Comparison of ENCODE assay signal across 37 cellular contexts in genomic region chr17:57720636-57721035, GRCh38. TPM values are rescaled to one million over a fixed set of nuclear protein-coding genes. Genes with fewer than 3 reads are reported as not detected.
"Had no signal": no experiment of that assay in that cellular context is flagged by ENCODE, and none has a peak within 500 bp of the region (broad histone marks: within the 10 kb centered on the region; RNA-seq: fewer than 3 reads in every experiment).

No MANE protein-coding gene starts in this region.

- H3K36me3 ChIP-seq: brain microvascular endothelial cell, cardiac muscle cell, Peyer's patch had no signal

- H3K27me3 ChIP-seq: brain microvascular endothelial cell, Peyer's patch had no signal

- H3K27ac Mint-ChIP-seq: activated B cell treated with CpG ODN at 0.5 μM for 24 hours; activated CD4-positive, alpha-beta memory T cell treated with anti-CD3 and anti-CD28 coated beads for 36 hours; activated naive CD4-positive, alpha-beta T cell treated with anti-CD3 and anti-CD28 coated beads, Interleukin-2, amount 10 ng/mL, durations not matched to agents 7 days and 5 days; activated naive CD8-positive, alpha-beta T cell; activated naive CD8-positive, alpha-beta T cell treated with anti-CD3 and anti-CD28 coated beads, Interleukin-2, amount 50 U/mL, for 24 hours; activated T-cell treated with anti-CD3 and anti-CD28 coated beads, Interleukin-2, amount 50 U/mL, for 72 hours; activated T-helper 2 cell treated with anti-CD3 and anti-CD28 coated beads, Interferon-gamma antibody, Interleukin-2, Interleukin-4, amounts not matched to agents 10 μg/mL and 5 μg/mL and 100 μg/mL, durations not matched to agents 14 hours and 24 hours and 36 hours had no signal

- H3K4me3 ChIP-seq: cardiac muscle cell, Peyer's patch had no signal

- ATAC-seq: activated naive CD8-positive, alpha-beta T cell treated with anti-CD3 and anti-CD28 coated beads, Interleukin-2, amount 50 U/mL, for 24 hours; activated T-cell treated with anti-CD3 and anti-CD28 coated beads, Interleukin-2, amount 50 U/mL, for 72 hours; PC-3; Right ventricle myocardium inferior had no signal

- H3K9me3 ChIP-seq: Peyer's patch had no signal

- H3K4me3 Mint-ChIP-seq: activated B cell treated with CpG ODN at 0.5 μM for 24 hours; activated CD4-positive, alpha-beta memory T cell treated with anti-CD3 and anti-CD28 coated beads for 36 hours; activated naive CD4-positive, alpha-beta T cell treated with anti-CD3 and anti-CD28 coated beads, Interleukin-2, amount 10 ng/mL, durations not matched to agents 7 days and 5 days; activated naive CD8-positive, alpha-beta T cell; activated naive CD8-positive, alpha-beta T cell treated with anti-CD3 and anti-CD28 coated beads, Interleukin-2, amount 50 U/mL, for 24 hours; activated T-cell treated with anti-CD3 and anti-CD28 coated beads, Interleukin-2, amount 50 U/mL, for 72 hours; central memory CD8-positive, alpha-beta T cell had no signal

- H3K4me1 Mint-ChIP-seq: activated naive CD4-positive, alpha-beta T cell treated with anti-CD3 and anti-CD28 coated beads, Interleukin-2, amount 10 ng/mL, durations not matched to agents 7 days and 5 days; central memory CD8-positive, alpha-beta T cell had no signal

- H3K4me1 ChIP-seq: Peyer's patch had no signal

- H3K27me3 Mint-ChIP-seq: activated CD4-positive, alpha-beta memory T cell treated with anti-CD3 and anti-CD28 coated beads for 36 hours; activated naive CD8-positive, alpha-beta T cell treated with anti-CD3 and anti-CD28 coated beads, Interleukin-2, amount 50 U/mL, for 24 hours had no signal

- H3K36me3 Mint-ChIP-seq: activated CD4-positive, alpha-beta memory T cell treated with anti-CD3 and anti-CD28 coated beads for 36 hours; activated naive CD4-positive, alpha-beta T cell treated with anti-CD3 and anti-CD28 coated beads, Interleukin-2, amount 10 ng/mL, durations not matched to agents 7 days and 5 days; activated naive CD8-positive, alpha-beta T cell had no signal

- H3K9me3 Mint-ChIP-seq: activated B cell treated with CpG ODN at 0.5 μM for 24 hours; activated CD4-positive, alpha-beta memory T cell treated with anti-CD3 and anti-CD28 coated beads for 36 hours; activated naive CD4-positive, alpha-beta T cell treated with anti-CD3 and anti-CD28 coated beads, Interleukin-2, amount 10 ng/mL, durations not matched to agents 7 days and 5 days; activated naive CD8-positive, alpha-beta T cell treated with anti-CD3 and anti-CD28 coated beads, Interleukin-2, amount 50 U/mL, for 24 hours; activated T-cell treated with anti-CD3 and anti-CD28 coated beads, Interleukin-2, amount 50 U/mL, for 72 hours; activated T-helper 2 cell treated with anti-CD3 and anti-CD28 coated beads, Interferon-gamma antibody, Interleukin-2, Interleukin-4, amounts not matched to agents 10 μg/mL and 5 μg/mL and 100 μg/mL, durations not matched to agents 14 hours and 24 hours and 36 hours; central memory CD8-positive, alpha-beta T cell had no signal

- H3K27ac ChIP-seq: brain microvascular endothelial cell, cardiac muscle cell, Peyer's patch, VCaP had no signal

- DNase-seq: activated B cell treated with CpG ODN at 0.5 μM for 24 hours; activated CD4-positive, alpha-beta memory T cell treated with anti-CD3 and anti-CD28 coated beads for 36 hours; activated CD4-positive, alpha-beta T cell treated with anti-CD3 and anti-CD28 coated beads for 4 hours; activated CD4-positive, alpha-beta T cell treated with anti-CD3 and anti-CD28 coated beads, Interleukin-2, amount 50 U/mL, for 1 hour; activated CD4-positive, CD25-positive, alpha-beta regulatory T cell treated with anti-CD3 and anti-CD28 coated beads, Interleukin-2, amount 50 U/mL, for 72 hours; activated naive CD4-positive, alpha-beta T cell treated with anti-CD3 and anti-CD28 coated beads, Interleukin-2, amount 10 ng/mL, durations not matched to agents 7 days and 5 days; activated naive CD8-positive, alpha-beta T cell treated with anti-CD3 and anti-CD28 coated beads, Interleukin-2, amount 50 U/mL, for 24 hours; activated T-cell treated with anti-CD3 and anti-CD28 coated beads, Interleukin-2, amount 50 U/mL, for 1 hour; activated T-cell treated with anti-CD3 and anti-CD28 coated beads, Interleukin-2, amount 50 U/mL, for 72 hours; anterior cingulate cortex; brain microvascular endothelial cell; KG1; NCI-H1092 treated with DMSO at 0.1 percent for 48 hours; NCI-H1417; NCI-H146; NCI-H187; NCI-H2029 treated with DMSO at 0.1 percent for 48 hours; NCI-H2107; NCI-H2171; NCI-H510A; NCI-H526; NCI-H748 treated with DMSO at 0.1 percent for 48 hours; NK-92 treated with Interleukin-12 subunit alpha and Interleukin-12 subunit beta, amount 100 ng/mL, for 24 hours; PC-3; RPMI8226; SW 1271; T-helper 1 cell; T-helper 2 cell; T-helper 9 cell had no signal

RNA-seq across cellular contexts. Expression of gene CCDC182, which starts 24.5 kb away (rescaled TPM):
- total RNA-seq: activated B cell treated with CpG ODN at 0.5 μM for 24 hours; activated CD4-positive, alpha-beta memory T cell treated with anti-CD3 and anti-CD28 coated beads for 36 hours; activated T-cell treated with anti-CD3 and anti-CD28 coated beads, Interleukin-2, amount 50 U/mL, for 72 hours; activated T-helper 2 cell treated with anti-CD3 and anti-CD28 coated beads, Interferon-gamma antibody, Interleukin-2, Interleukin-4, amounts not matched to agents 10 μg/mL and 5 μg/mL and 100 μg/mL, durations not matched to agents 14 hours and 24 hours and 36 hours; cardiac muscle cell; M059J; PC-3; Peyer's patch; Right ventricle myocardium inferior had no signal
- polyA plus RNA-seq: cardiac muscle cell had no signal
